In the genomic region with DNA sequence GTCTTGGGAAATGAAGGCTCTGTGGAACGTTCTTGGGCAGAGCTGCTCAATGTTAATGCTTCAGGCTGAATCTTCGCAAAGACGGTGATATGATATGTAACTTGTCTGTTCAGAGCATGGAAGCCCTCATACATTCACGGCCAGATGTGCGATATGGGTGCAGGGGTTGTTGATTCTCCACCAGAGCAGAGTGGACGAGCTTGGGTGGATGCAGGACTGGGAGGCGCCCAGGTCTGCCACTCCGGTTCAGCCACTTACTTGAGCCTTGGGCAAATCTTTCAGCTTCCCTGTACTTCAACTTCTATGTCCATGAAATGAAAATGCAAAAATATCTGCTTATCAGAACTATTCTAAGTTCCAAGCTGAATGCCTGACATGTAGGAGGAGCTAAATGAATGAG, we compare ENCODE assay signal across 13 cellular contexts.
"Had no signal": no experiment of that assay in that cellular context is flagged by ENCODE, and none has a peak within 500 bp of the region (broad histone marks: within the 10 kb centered on the region; RNA-seq: fewer than 3 reads in every experiment).

No MANE protein-coding gene starts in this region.

- ATAC-seq: natural killer cell treated with Interleukin-12 subunit alpha and Interleukin-12 subunit beta and Interleukin-15 and Interleukin-18, amount 100 ng/mL, for 72 hours; Right ventricle myocardium inferior had no signal

- H3K27ac ChIP-seq: heart right ventricle had no signal

- H3K4me1 Mint-ChIP-seq: central memory CD8-positive, alpha-beta T cell had no signal

- H3K27ac Mint-ChIP-seq: natural killer cell treated with Interleukin-12 subunit alpha and Interleukin-12 subunit beta and Interleukin-15 and Interleukin-18, amount 100 ng/mL, for 72 hours; stimulated activated naive CD8-positive, alpha-beta T cell treated with anti-CD3 and anti-CD28 coated beads, Interleukin-15, Interleukin-2, amounts not matched to agents 100 ng/mL and 50 ng/mL, for 24 hours; T-helper 1 cell treated with Interleukin-12 subunit alpha and Interleukin-12 subunit beta and Interleukin-4 antibody, amounts not matched to agents 30 μg/mL and 1 μg/mL, for 36 hours had no signal

- H3K4me3 Mint-ChIP-seq: central memory CD8-positive, alpha-beta T cell; natural killer cell treated with Interleukin-12 subunit alpha and Interleukin-12 subunit beta and Interleukin-15 and Interleukin-18, amount 100 ng/mL, for 72 hours; stimulated activated naive CD8-positive, alpha-beta T cell treated with anti-CD3 and anti-CD28 coated beads, Interleukin-15, Interleukin-2, amounts not matched to agents 100 ng/mL and 50 ng/mL, for 24 hours; T-helper 1 cell treated with Interleukin-12 subunit alpha and Interleukin-12 subunit beta and Interleukin-4 antibody, amounts not matched to agents 30 μg/mL and 1 μg/mL, for 36 hours had no signal

- H3K36me3 Mint-ChIP-seq: natural killer cell treated with Interleukin-12 subunit alpha and Interleukin-12 subunit beta and Interleukin-15 and Interleukin-18, amount 100 ng/mL, for 72 hours had no signal

- H3K4me3 ChIP-seq: heart right ventricle, lung had no signal

- DNase-seq: activated CD4-positive, alpha-beta T cell treated with anti-CD3 and anti-CD28 coated beads for 4 hours; activated naive CD4-positive, alpha-beta T cell treated with Interleukin-2 at 50 U/mL for 16 hours; cortex of kidney; effector memory CD4-positive, alpha-beta T cell; heart right ventricle; stimulated activated CD4-positive, alpha-beta T cell treated with anti-CD3 and anti-CD28 coated beads, Interleukin-4, amount 100 ng/mL, for 1 hour had no signal

- FAIRE-seq: frontal cortex had no signal

- H3K27me3 ChIP-seq: heart right ventricle had no signal

- H3K27me3 Mint-ChIP-seq: stimulated activated naive CD8-positive, alpha-beta T cell treated with anti-CD3 and anti-CD28 coated beads, Interleukin-15, Interleukin-2, amounts not matched to agents 100 ng/mL and 50 ng/mL, for 24 hours had no signal
